13 cellular contexts compared by ENCODE assay signal in the genomic region with DNA sequence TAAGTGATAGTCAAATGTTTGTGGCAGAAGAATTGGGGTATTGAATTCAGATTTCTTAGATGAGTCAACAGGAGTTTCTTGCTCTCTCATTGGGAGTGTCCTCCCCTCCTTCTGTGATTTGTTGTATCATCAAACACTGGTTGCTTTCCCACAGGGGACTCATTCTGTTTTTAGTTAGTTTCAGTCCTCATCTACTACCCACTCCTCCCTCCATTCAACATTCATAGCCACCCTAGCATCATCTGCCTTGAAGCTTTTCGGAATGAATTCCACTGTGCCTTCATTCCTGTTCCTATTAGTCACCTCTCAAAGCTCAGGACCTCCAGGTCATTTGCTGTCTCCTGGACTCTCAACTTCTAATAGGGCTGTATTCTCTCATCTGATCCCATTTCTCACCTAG. TPM values are rescaled to one million over a fixed set of nuclear protein-coding genes. Genes with fewer than 3 reads are reported as not detected.
DNase-seq lines count a peak whose midpoint lies in the region; ATAC-seq and TF ChIP-seq lines count a peak whose summit lies in the region.
"Had no signal": no experiment of that assay in that cellular context is flagged by ENCODE, and none has a peak within 500 bp of the region (broad histone marks: within the 10 kb centered on the region; RNA-seq: fewer than 3 reads in every experiment).

No MANE protein-coding gene starts in this region.

- no peak for TF ChIP-seq CTCF in omental fat pad (IDR thresholded peaks at IDR 0.05)

- ATAC-seq in GM18870 (IDR thresholded peaks at IDR 0.05; ENCODE audit: unreplicated experiment): peak; percentile 78
- peak; percentile 68 for ATAC-seq in HG03196 (IDR thresholded peaks at IDR 0.05; ENCODE audit: unreplicated experiment)
- no peak for ATAC-seq in HG03108 (IDR thresholded peaks at IDR 0.05; ENCODE audit: unreplicated experiment)
- ATAC-seq in omental fat pad (ENCODE audit: low FRiP score): no peak
- ATAC-seq: K562 had no signal

- DNase-seq in AG20443 (ENCODE audit: low spot score) (peak; percentile 19), fibroblast of peridontal ligament (ENCODE audit: extremely low read depth) (peak; percentile 11), cerebellum (ENCODE audit: low spot score) (no peak), DMS153 (lab: John Stamatoyannopoulos, UW) (no peak), omental fat pad (ENCODE audit: low spot score) (no peak)
- DNase-seq: activated CD4-positive, alpha-beta T cell treated with anti-CD3 and anti-CD28 coated beads, Interleukin-2, amount 10 ng/mL, durations not matched to agents 24 days and 14 days; NCI-H1694 treated with DMSO at 0.1 percent for 48 hours; stimulated activated CD8-positive, alpha-beta memory T cell treated with anti-CD3 and anti-CD28 coated beads, Interleukin-4, amount 100 ng/mL, for 48 hours; uterus had no signal

RNA-seq across cellular contexts. Expression of a gene that starts 31.5 kb away (rescaled TPM):
- total RNA-seq in cerebellum: 2.2 TPM
- 10 to 100 TPM in 1 of 4 donors, 1 to 10 TPM in 2, not detected in 1; 1.9 to 11.8 (median 4.0) TPM for total RNA-seq in omental fat pad

Comparison
In these comparisons a context has a peak if more than half of its experiments do, and no peak if none do; other contexts are left out.
1. DNase-seq: peak in AG20443 (single experiment) and fibroblast of peridontal ligament (single experiment); none in cerebellum (single experiment), DMS153 (single experiment) and omental fat pad (single experiment).
2. ATAC-seq: peak in GM18870 (single experiment) and HG03196 (single experiment); none in HG03108 (single experiment) and omental fat pad (single experiment).